In the genomic region with DNA sequence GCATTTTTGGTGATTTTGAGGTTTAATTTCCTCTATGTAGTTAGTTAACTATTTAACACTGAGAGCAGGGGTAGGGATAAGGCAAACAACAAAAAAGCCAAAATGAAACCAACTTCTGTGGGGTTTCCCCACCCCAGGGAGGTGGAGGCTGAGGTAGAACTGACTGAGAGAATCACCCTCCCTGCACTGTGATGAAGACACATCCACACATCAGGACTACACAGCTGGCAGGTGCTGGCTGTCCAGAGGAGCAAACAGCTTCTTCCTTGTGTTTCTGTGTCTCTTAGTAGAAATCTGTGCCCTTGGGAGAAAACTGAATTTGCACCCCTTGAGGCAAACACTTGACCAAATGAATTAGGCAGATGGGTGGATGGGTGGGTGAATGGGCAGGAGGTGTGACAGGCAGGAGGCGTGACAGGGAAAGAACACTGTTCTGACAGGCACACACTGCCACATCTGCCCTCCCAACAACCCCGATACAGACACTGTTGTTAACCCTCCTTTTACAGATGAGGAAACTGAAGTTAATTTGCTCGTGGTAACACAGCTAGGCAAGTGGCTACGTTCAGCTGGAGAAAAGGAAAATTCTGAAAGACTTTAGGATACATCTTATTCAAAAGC, we compare ENCODE assay signal across 8 cellular contexts.
DNase-seq lines count a peak whose midpoint lies in the region; ATAC-seq and TF ChIP-seq lines count a peak whose summit lies in the region.

No MANE protein-coding gene starts in this region.

- H3K4me1 ChIP-seq in right atrium auricular region (no peaks in the 10 kb centered on the region), testis (no peaks in the 10 kb centered on the region)

- H3K9me3 ChIP-seq in right atrium auricular region, result no peaks in the 10 kb centered on the region
- no peaks in the 10 kb centered on the region for H3K9me3 ChIP-seq in testis

- peak; percentile 52 for ATAC-seq in GM21786 (IDR thresholded peaks at IDR 0.05; ENCODE audit: unreplicated experiment)

- 89 to 95% methylated on average over 4 of the region's 4 CpGs for WGBS in testis, 2 donors

- intact Hi-C loops in testis (cut with DNase I; ENCODE audit: low total_unique reads), result no loop called here

- DNase-seq in GM13976 (ENCODE audit: low spot score), result peak; percentile 72
- peak; percentile 30 for DNase-seq in NCI-H69 (lab: John Stamatoyannopoulos, UW)
- DNase-seq in central memory CD4-positive, alpha-beta T cell, result peak; percentile 73
- no peak for DNase-seq in right atrium auricular region (ENCODE audit: low spot score)
- DNase-seq in GOT3 (lab: John Stamatoyannopoulos, UW), result no peak
- no peak for DNase-seq in testis
- no peak for DNase-seq in NCI-H2081 (lab: John Stamatoyannopoulos, UW)

- H3K4me3 ChIP-seq in right atrium auricular region, result no peak overlapping the region
- H3K4me3 ChIP-seq in testis, result no peak overlapping the region

- TF ChIP-seq POLR2A in testis (IDR thresholded peaks at IDR 0.05), result no peak

- no peaks in the 10 kb centered on the region for H3K27me3 ChIP-seq in right atrium auricular region
- no peaks in the 10 kb centered on the region for H3K27me3 ChIP-seq in testis

- TF ChIP-seq CTCF in GM13976 (IDR thresholded peaks at IDR 0.05; ENCODE audit: borderline replicate concordance, control extremely low read depth, extremely low read depth, insufficient read depth, missing control alignments) (no peak), right atrium auricular region (IDR thresholded peaks at IDR 0.05) (no peak), testis (IDR thresholded peaks at IDR 0.05) (no peak)

- H3K36me3 ChIP-seq in right atrium auricular region (no peaks in the 10 kb centered on the region), testis (ENCODE audit: low read depth, missing control alignments) (no peaks in the 10 kb centered on the region)

- H3K27ac ChIP-seq in right atrium auricular region (no peak overlapping the region), testis (no peak overlapping the region)

- in situ Hi-C loops in GM13976 (cut with MboI; ENCODE audit: low sequenced_read_pairs, unreplicated experiment), result no loop called here

Comparison
In these comparisons a context has a peak if more than half of its experiments do, and no peak if none do; other contexts are left out.
1. DNase-seq: peak in GM13976 (single experiment), NCI-H69 (single experiment) and central memory CD4-positive, alpha-beta T cell (single experiment); none in right atrium auricular region (single experiment), GOT3 (single experiment), testis (single experiment) and NCI-H2081 (0 of 2).